In the genomic region with DNA sequence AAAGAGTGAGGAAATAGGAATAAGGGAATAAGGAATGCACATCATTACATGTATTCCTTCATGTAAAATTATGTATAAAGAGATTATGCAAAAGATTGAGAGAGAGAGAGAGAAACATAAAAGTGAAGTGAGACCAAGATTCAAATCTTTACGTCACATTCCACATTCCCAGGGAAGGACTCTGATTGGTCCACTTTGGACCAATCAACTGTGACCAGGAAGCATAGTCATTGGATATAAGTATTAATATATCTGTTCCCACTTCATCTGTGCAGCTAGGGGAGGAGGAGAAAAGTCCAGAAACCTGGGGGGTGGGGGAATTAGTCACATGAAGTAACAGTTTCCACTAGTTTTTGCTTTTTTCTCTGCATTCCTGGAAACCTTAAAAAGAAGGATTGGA, we compare ENCODE assay signal across 29 cellular contexts.
"Had no signal": no experiment of that assay in that cellular context is flagged by ENCODE, and none has a peak within 500 bp of the region (broad histone marks: within the 10 kb centered on the region; RNA-seq: fewer than 3 reads in every experiment).

No MANE protein-coding gene starts in this region.

- H3K4me3 ChIP-seq: colonic mucosa, coronary artery, dorsolateral prefrontal cortex, esophagus muscularis mucosa, esophagus squamous epithelium, gastrocnemius medialis, gastroesophageal sphincter, heart left ventricle, heart right ventricle had no signal

- H3K4me1 ChIP-seq: colonic mucosa, esophagus muscularis mucosa, esophagus squamous epithelium, foreskin keratinocyte, gastrocnemius medialis, gastroesophageal sphincter, heart left ventricle, heart right ventricle had no signal

- H3K9me3 ChIP-seq: colonic mucosa, esophagus muscularis mucosa, esophagus squamous epithelium, gastrocnemius medialis, gastroesophageal sphincter, heart left ventricle, heart right ventricle had no signal

- FAIRE-seq: colon, endometrium, endothelial cell of umbilical vein, frontal cortex had no signal

- H3K27ac ChIP-seq: colonic mucosa, coronary artery, dorsolateral prefrontal cortex, epithelial cell of prostate, esophagus muscularis mucosa, esophagus squamous epithelium, foreskin keratinocyte, gastrocnemius medialis, gastroesophageal sphincter, heart left ventricle, heart right ventricle had no signal

- H3K36me3 ChIP-seq: colonic mucosa, esophagus muscularis mucosa, esophagus squamous epithelium, gastrocnemius medialis, gastroesophageal sphincter, heart left ventricle, heart right ventricle had no signal

- H3K9me3 Mint-ChIP-seq: effector memory CD8-positive, alpha-beta T cell; endodermal cell had no signal

- H3K27ac Mint-ChIP-seq: dendritic cell treated with granulocyte-macrophage colony-stimulating factor and Interleukin-4, amounts not matched to agents 40 ng/mL and 50 ng/mL, for 4 days; effector memory CD8-positive, alpha-beta T cell; endodermal cell had no signal

- ATAC-seq: effector memory CD8-positive, alpha-beta T cell; esophagus mucosa; foreskin keratinocyte; gastrocnemius medialis; gastroesophageal sphincter; heart left ventricle; heart right ventricle had no signal

- H3K4me3 Mint-ChIP-seq: dendritic cell treated with granulocyte-macrophage colony-stimulating factor and Interleukin-4, amounts not matched to agents 40 ng/mL and 50 ng/mL, for 4 days; effector memory CD8-positive, alpha-beta T cell; endodermal cell had no signal

- H3K27me3 ChIP-seq: colonic mucosa, foreskin keratinocyte had no signal

- DNase-seq: colonic mucosa; cortex of kidney; dermis blood vessel endothelial cell; dorsolateral prefrontal cortex; effector CD4-positive, alpha-beta T cell; effector CD8-positive, alpha-beta T cell; effector memory CD4-positive, alpha-beta T cell; effector memory CD8-positive, alpha-beta T cell; endodermal cell; erythroblast; esophagus squamous epithelium; foreskin fibroblast; foreskin keratinocyte; foreskin melanocyte; gastrocnemius medialis; glutamatergic neuron; head of caudate nucleus; heart left ventricle; heart right ventricle had no signal
